8 cellular contexts compared by ENCODE assay signal in genomic region chr1:161389691-161390558, GRCh38. TPM values are rescaled to one million over a fixed set of nuclear protein-coding genes. Genes with fewer than 3 reads are reported as not detected.
DNase-seq lines count a peak whose midpoint lies in the region; ATAC-seq, FAIRE-seq and TF ChIP-seq lines count a peak whose summit lies in the region.

No MANE protein-coding gene starts in this region.

- H3K27ac ChIP-seq in keratinocyte (ENCODE audit: control insufficient read depth, insufficient read depth, low read length), result peak overlapping the region; percentile 91

- peaks cover 17% of the 10 kb centered on the region for H3K4me1 Mint-ChIP-seq in central memory CD8-positive, alpha-beta T cell

- dilution Hi-C loops in keratinocyte (cut with MboI; ENCODE audit: extremely low pct_ligation_motif_present, low sequenced_read_pairs), result no loop called here

- H3K9me3 Mint-ChIP-seq in central memory CD8-positive, alpha-beta T cell, result no peaks in the 10 kb centered on the region

- peak overlapping the region; percentile 84 for H3K4me3 Mint-ChIP-seq in central memory CD8-positive, alpha-beta T cell

- no peaks in the 10 kb centered on the region for H3K36me3 ChIP-seq in keratinocyte (ENCODE audit: control insufficient read depth in 2 of 2, extremely low read depth in 1 of 2, insufficient read depth in 2 of 2, low read length in 2 of 2)

- TF ChIP-seq CTCF in keratinocyte (optimal IDR thresholded peaks at IDR 0.05 in 1 of 3, IDR thresholded peaks at IDR 0.05 in 1 of 3, conservative IDR thresholded peaks at IDR 0.05 in 1 of 3; ENCODE audit: extremely low read depth in 1 of 3, insufficient read depth in 2 of 3, low read length in 3 of 3), result no peak

- DNase-seq in AML-193 (lab: John Stamatoyannopoulos, UW) (peak; percentile 88 to 93), NCI-H446 (lab: John Stamatoyannopoulos, UW) (peak; percentile 97 to 98), keratinocyte (ENCODE audit: low read depth, low spot score) (peak; percentile 90)
- peak; percentile 92 for DNase-seq in activated CD4-positive, CD25-positive, alpha-beta regulatory T cell treated with anti-CD3 and anti-CD28 coated beads, Interleukin-2, amount 50 U/mL, for 16 hours (ENCODE audit: low read depth, low spot score)
- DNase-seq in central memory CD8-positive, alpha-beta T cell (ENCODE audit: low spot score in 2 of 2), result peak; percentile 88 to 91
- peak; percentile 90 for DNase-seq in stimulated activated CD4-positive, alpha-beta T cell treated with anti-CD3 and anti-CD28 coated beads, Interleukin-12 subunit alpha, Interleukin-12 subunit beta, amount 100 ng/mL, for 4 hours

- H3K36me3 Mint-ChIP-seq in central memory CD8-positive, alpha-beta T cell (ENCODE audit: insufficient read depth), result peaks cover 14% of the 10 kb centered on the region

- peak; percentile 68 for FAIRE-seq in keratinocyte (lab: Jason Lieb, UNC)

- no peaks in the 10 kb centered on the region for H3K79me2 ChIP-seq in keratinocyte (ENCODE audit: control insufficient read depth, insufficient read depth, low read length)

- H3K4me2 ChIP-seq in keratinocyte (ENCODE audit: control insufficient read depth, extremely low read depth, insufficient read depth, low read depth, low read length), result peak overlapping the region; percentile 86

- ATAC-seq in HG03354 (IDR thresholded peaks at IDR 0.05; ENCODE audit: poor library complexity, severe bottlenecking, unreplicated experiment), result peak; percentile 86
- ATAC-seq in central memory CD8-positive, alpha-beta T cell (replicated peaks; ENCODE audit: extremely low read depth, poor library complexity, severe bottlenecking), result peak; percentile 92

- TF ChIP-seq POLR2A in GM19099 (IDR thresholded peaks at IDR 0.05; ENCODE audit: extremely low read depth, insufficient read length, low read depth), result peak; percentile 58

- H3K27ac Mint-ChIP-seq in central memory CD8-positive, alpha-beta T cell (ENCODE audit: low read depth), result peak overlapping the region; percentile 93

- H2AFZ ChIP-seq in keratinocyte (ENCODE audit: control insufficient read depth, low read length), result peak overlapping the region; percentile 96

- peak overlapping the region; percentile 94 for H3K9ac ChIP-seq in keratinocyte (ENCODE audit: control insufficient read depth, extremely low read depth, insufficient read depth, low read length)

- no peaks in the 10 kb centered on the region for H4K20me1 ChIP-seq in keratinocyte (ENCODE audit: control insufficient read depth, extremely low read depth, insufficient read depth, low read length)

- peak overlapping the region; percentile 62 to 92 (median 75) for H3K4me3 ChIP-seq in keratinocyte (ENCODE audit: control insufficient read depth in 2 of 3, extremely low read depth in 1 of 3, insufficient read depth in 2 of 3, low read depth in 1 of 3, low read length in 3 of 3)

- H3K27me3 Mint-ChIP-seq in central memory CD8-positive, alpha-beta T cell, result no peaks in the 10 kb centered on the region

- H3K4me1 ChIP-seq in keratinocyte (ENCODE audit: control insufficient read depth, extremely low read depth, insufficient read depth, low read length), result no peaks in the 10 kb centered on the region

- H3K9me1 ChIP-seq in keratinocyte (ENCODE audit: control insufficient read depth, extremely low read depth, insufficient read depth, low read length), result no peaks in the 10 kb centered on the region

- H3K27me3 ChIP-seq in keratinocyte (ENCODE audit: control insufficient read depth, extremely low read depth, insufficient read depth, low read length), result no peaks in the 10 kb centered on the region

- no peaks in the 10 kb centered on the region for H3K9me3 ChIP-seq in keratinocyte (ENCODE audit: control insufficient read depth, low read depth, low read length)

RNA-seq across cellular contexts. Expression of gene CFAP126, which starts 22.2 kb away (rescaled TPM):
- polyA plus RNA-seq in keratinocyte, result not detected in 3 replicates
- polyA plus RNA-seq in keratinocyte (2011; ENCODE audit: low read depth), result not detected
- not detected in 2 replicates for polyA plus RNA-seq in keratinocyte (2011; cell fraction: cytosol; rRNA removed)
- not detected in 2 replicates for polyA plus RNA-seq in keratinocyte (2011; cell fraction: nucleus; rRNA removed)
- not detected in 2 replicates for polyA plus RNA-seq in keratinocyte (2012; ENCODE audit: low replicate concordance)
- polyA minus RNA-seq in keratinocyte, result not detected in 3 replicates
- polyA minus RNA-seq in keratinocyte (2011; cell fraction: cytosol; rRNA and poly(A)+ RNA removed), result not detected
- polyA minus RNA-seq in keratinocyte (2011; cell fraction: nucleus; rRNA and poly(A)+ RNA removed), result not detected in 2 replicates

Comparison
In these comparisons a context has a peak if more than half of its experiments do, and no peak if none do; other contexts are left out.
1. Peak in every context shown above with its lines: DNase-seq, ATAC-seq, H3K4me3 ChIP-seq and H3K27ac ChIP-seq.